ENCODE assay signal across 17 cellular contexts in the genomic region with DNA sequence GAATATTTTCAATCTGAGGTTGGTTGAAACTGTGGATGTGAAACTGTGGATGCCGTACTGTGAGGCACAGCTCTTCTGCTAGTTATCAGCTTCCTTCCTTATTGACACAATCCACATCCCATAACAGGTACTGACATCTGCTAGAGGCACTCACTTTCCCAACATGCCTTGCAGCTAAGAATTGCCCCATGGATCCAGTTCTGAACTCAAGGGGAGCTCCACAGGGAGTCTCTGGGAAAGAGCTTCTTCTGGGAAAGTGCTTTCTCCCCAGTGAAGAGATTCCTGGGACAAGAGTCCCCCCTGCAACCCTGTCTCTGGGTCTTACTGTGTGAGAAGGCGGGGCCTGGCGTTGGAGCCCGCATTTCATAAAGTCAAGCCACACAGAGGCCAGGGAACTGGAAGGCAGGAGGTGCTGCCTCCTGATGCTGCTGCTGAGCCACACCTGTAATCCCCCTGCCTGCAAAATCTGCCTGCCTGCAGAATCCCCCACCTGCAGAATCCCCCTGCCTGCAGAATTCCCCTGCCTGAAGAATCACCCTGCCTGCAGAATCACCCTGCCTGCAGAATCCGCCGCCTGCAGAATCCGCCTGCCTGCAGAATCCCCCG.
"Had no signal": no experiment of that assay in that cellular context is flagged by ENCODE, and none has a peak within 500 bp of the region (broad histone marks: within the 10 kb centered on the region; RNA-seq: fewer than 3 reads in every experiment).

No MANE protein-coding gene starts in this region.

- H3K27ac ChIP-seq: colonic mucosa, foreskin keratinocyte, neutrophil, right atrium auricular region, suprapubic skin, tibial artery, upper lobe of left lung, vagina had no signal

- ATAC-seq: foreskin keratinocyte, left colon had no signal

- H3K4me3 ChIP-seq: colonic mucosa, lung, right atrium auricular region, suprapubic skin, tibial artery, upper lobe of left lung, vagina had no signal

- H3K27me3 ChIP-seq: colonic mucosa, foreskin keratinocyte, right atrium auricular region, vagina had no signal

- H3K9me3 Mint-ChIP-seq: endodermal cell, nephron had no signal

- DNase-seq: colonic mucosa; endodermal cell; erythroblast; naive B cell; small intestine; stimulated activated CD4-positive, alpha-beta T cell treated with anti-CD3 and anti-CD28 coated beads, Interleukin-2, amount 100 ng/mL, for 48 hours; stimulated activated naive CD4-positive, alpha-beta T cell treated with Interleukin-2 at 50 U/mL for 16 hours; upper lobe of left lung had no signal

- H3K4me1 Mint-ChIP-seq: naive B cell had no signal

- H3K9me3 ChIP-seq: colonic mucosa, neutrophil, right atrium auricular region, suprapubic skin, tibial artery, upper lobe of left lung, vagina had no signal

- H3K27ac Mint-ChIP-seq: endodermal cell, naive B cell had no signal

- H3K4me1 ChIP-seq: colonic mucosa, foreskin keratinocyte, suprapubic skin, upper lobe of left lung had no signal

- H3K4me3 Mint-ChIP-seq: endodermal cell, naive B cell had no signal

- H3K36me3 ChIP-seq: colonic mucosa, neutrophil, right atrium auricular region, suprapubic skin, tibial artery, upper lobe of left lung, vagina had no signal
